In genomic region chr19:39893366-39894235, GRCh38 we compare ENCODE assay signal across 8 cellular contexts. TPM values are rescaled to one million over a fixed set of nuclear protein-coding genes. Genes with fewer than 3 reads are reported as not detected.
DNase-seq lines count a peak whose midpoint lies in the region; ATAC-seq and TF ChIP-seq lines count a peak whose summit lies in the region.
"Not testable (repeated sequence)": the region's sequence is repeated elsewhere in the genome, so short reads cannot be mapped to it uniquely, and the experiment has no call there.

No MANE protein-coding gene starts in this region.

- ATAC-seq in DND-41 (ENCODE audit: insufficient read depth, low read depth) = peak; percentile 79
- ATAC-seq in activated T-cell treated with anti-CD3 and anti-CD28 coated beads, Interleukin-2, amount 50 U/mL, for 72 hours (replicated peaks in 1 of 2) = peak; percentile 30 to 37
- peak; percentile 95 for ATAC-seq in central memory CD8-positive, alpha-beta T cell (replicated peaks; ENCODE audit: extremely low read depth, poor library complexity, severe bottlenecking)
- ATAC-seq in sciatic nerve = not testable (repeated sequence)

- intact Hi-C loops in sciatic nerve (cut with DNase I) = not testable (repeated sequence)
- intact Hi-C loops in thyroid gland (cut with DNase I) = loop anchor here (5.0 kb wide), 1 partner anchor 79 kb away; the partner anchor contains the start of gene PSMC4

- not testable (repeated sequence) for H3K4me1 Mint-ChIP-seq in T-helper 2 cell treated with Interferon-gamma antibody and Interleukin-4, amounts not matched to agents 5 μg/mL and 100 μg/mL, for 36 hours (ENCODE audit: low read depth); activated T-cell treated with anti-CD3 and anti-CD28 coated beads, Interleukin-2, amount 50 U/mL, for 72 hours (ENCODE audit: low read depth)
- H3K4me1 Mint-ChIP-seq in central memory CD8-positive, alpha-beta T cell = peaks cover 31% of the 10 kb centered on the region

- peak overlapping the region; percentile 8 for H3K4me3 Mint-ChIP-seq in T-helper 2 cell treated with Interferon-gamma antibody and Interleukin-4, amounts not matched to agents 5 μg/mL and 100 μg/mL, for 36 hours
- H3K4me3 Mint-ChIP-seq in activated T-cell treated with anti-CD3 and anti-CD28 coated beads, Interleukin-2, amount 50 U/mL, for 72 hours = peak overlapping the region; percentile 4 to 53
- peak overlapping the region; percentile 69 for H3K4me3 Mint-ChIP-seq in central memory CD8-positive, alpha-beta T cell

- not testable (repeated sequence) for H4K20me1 ChIP-seq in DND-41 (ENCODE audit: insufficient read depth, low read length)

- peak overlapping the region; percentile 50 for H3K9ac ChIP-seq in DND-41 (ENCODE audit: low read depth, low read length)

- not testable (repeated sequence) for H3K9me3 ChIP-seq in DND-41 (ENCODE audit: insufficient read depth, low read length, severe bottlenecking); thyroid gland

- H3K27me3 Mint-ChIP-seq in T-helper 2 cell treated with Interferon-gamma antibody and Interleukin-4, amounts not matched to agents 5 μg/mL and 100 μg/mL, for 36 hours (ENCODE audit: low read depth); activated T-cell treated with anti-CD3 and anti-CD28 coated beads, Interleukin-2, amount 50 U/mL, for 72 hours (ENCODE audit: low read depth); central memory CD8-positive, alpha-beta T cell: not testable (repeated sequence)

- whole genome bisulfite sequencing in thyroid gland, 2 donors = 34 to 35% methylated on average over 21 to 22 of the region's 29 CpGs

- not testable (repeated sequence) for H3K27me3 ChIP-seq in DND-41 (ENCODE audit: insufficient read depth, low read length, poor library complexity); thyroid gland

- TF ChIP-seq CTCF in DND-41 (IDR thresholded peaks at IDR 0.05; ENCODE audit: borderline replicate concordance, extremely low read depth, low read length, poor library complexity, severe bottlenecking); thyroid gland (IDR thresholded peaks at IDR 0.05): not testable (repeated sequence)

- not testable (repeated sequence) for H3K36me3 ChIP-seq in DND-41 (ENCODE audit: insufficient read depth, low read length)
- peaks cover 14 to 30% of the 10 kb centered on the region in 2 donors for H3K36me3 ChIP-seq in thyroid gland

- peak overlapping the region; percentile 68 for H3K27ac ChIP-seq in DND-41 (ENCODE audit: low read length)
- peak overlapping the region; percentile 82 to 95 (median 90) for H3K27ac ChIP-seq in thyroid gland

- H3K4me1 ChIP-seq in DND-41 (ENCODE audit: insufficient read depth, low read length) (peaks cover 10% of the 10 kb centered on the region; the same call in 1 of the 2 replicates), thyroid gland (peaks cover 22 to 26% of the 10 kb centered on the region in 2 donors)

- H3K4me3 ChIP-seq in DND-41 (ENCODE audit: low read depth in 1 of 2, low read length in 2 of 2) = peak overlapping the region in 1 of 2 experiments; percentile 48; a peak in 2 of 4 replicates
- peak overlapping the region; percentile 1 to 55 (median 10) for H3K4me3 ChIP-seq in thyroid gland (replicated peaks in 1 of 3)

- H3K4me2 ChIP-seq in DND-41 (ENCODE audit: insufficient read depth, low read length) = peak overlapping the region; percentile 53

- not testable (repeated sequence) for H3K9me3 Mint-ChIP-seq in T-helper 2 cell treated with Interferon-gamma antibody and Interleukin-4, amounts not matched to agents 5 μg/mL and 100 μg/mL, for 36 hours; activated T-cell treated with anti-CD3 and anti-CD28 coated beads, Interleukin-2, amount 50 U/mL, for 72 hours; central memory CD8-positive, alpha-beta T cell

- peak overlapping the region; percentile 76 for H2AFZ ChIP-seq in DND-41 (ENCODE audit: low read depth, low read length)

- DNase-seq in DND-41 = peak; percentile 78
- DNase-seq in NCI-H1436 (lab: John Stamatoyannopoulos, UW) = peak; percentile 15
- not testable (repeated sequence) for DNase-seq in T-helper 2 cell treated with Interferon-gamma antibody and Interleukin-4, amounts not matched to agents 5 μg/mL and 100 μg/mL, for 36 hours (ENCODE audit: low spot score)
- DNase-seq in activated T-cell treated with anti-CD3 and anti-CD28 coated beads, Interleukin-2, amount 50 U/mL, for 72 hours = peak; percentile 35
- DNase-seq in central memory CD8-positive, alpha-beta T cell (ENCODE audit: low spot score in 2 of 2) = peak in 1 of 2 donors; percentile 83
- peak; percentile 86 for DNase-seq in mesenteric fat pad (ENCODE audit: low spot score)
- peak; percentile 57 for DNase-seq in sciatic nerve (ENCODE audit: low spot score)
- DNase-seq in thyroid gland = peak; percentile 100

- H3K36me3 Mint-ChIP-seq in T-helper 2 cell treated with Interferon-gamma antibody and Interleukin-4, amounts not matched to agents 5 μg/mL and 100 μg/mL, for 36 hours (ENCODE audit: low read depth); activated T-cell treated with anti-CD3 and anti-CD28 coated beads, Interleukin-2, amount 50 U/mL, for 72 hours (ENCODE audit: insufficient read depth in 2 of 2): not testable (repeated sequence)
- peaks cover 14% of the 10 kb centered on the region for H3K36me3 Mint-ChIP-seq in central memory CD8-positive, alpha-beta T cell (ENCODE audit: insufficient read depth)

- TF ChIP-seq POLR2A in thyroid gland (IDR thresholded peaks at IDR 0.05) = peak in 1 of 2 donors; percentile 55

- H3K79me2 ChIP-seq in DND-41 (ENCODE audit: insufficient read depth, low read length) = not testable (repeated sequence)

- peak overlapping the region; percentile 19 for H3K27ac Mint-ChIP-seq in T-helper 2 cell treated with Interferon-gamma antibody and Interleukin-4, amounts not matched to agents 5 μg/mL and 100 μg/mL, for 36 hours
- not testable (repeated sequence) for H3K27ac Mint-ChIP-seq in activated T-cell treated with anti-CD3 and anti-CD28 coated beads, Interleukin-2, amount 50 U/mL, for 72 hours
- peak overlapping the region; percentile 89 for H3K27ac Mint-ChIP-seq in central memory CD8-positive, alpha-beta T cell (ENCODE audit: low read depth)

RNA-seq across cellular contexts. Expression of gene FCGBP, which starts 40.8 kb away (rescaled TPM):
- total RNA-seq in activated T-cell treated with anti-CD3 and anti-CD28 coated beads, Interleukin-2, amount 50 U/mL, for 72 hours = 10 to 100 TPM in 1 of 2 donors, 1 to 10 TPM in 1; 7.2 to 13.4 TPM
- total RNA-seq in mesenteric fat pad (108 TPM), sciatic nerve (83.1 TPM), thyroid gland (100 to 1,000 TPM; 213 to 975 (median 755) TPM)

RNA-seq across cellular contexts. Expression of gene FBL, which starts 47.4 kb away (rescaled TPM):
- 100 to 1,000 TPM; 482 to 499 TPM for total RNA-seq in activated T-cell treated with anti-CD3 and anti-CD28 coated beads, Interleukin-2, amount 50 U/mL, for 72 hours
- total RNA-seq in mesenteric fat pad = 121 TPM
- total RNA-seq in sciatic nerve = 132 TPM
- total RNA-seq in thyroid gland = 100 to 1,000 TPM in 1 of 4 donors, 10 to 100 TPM in 3; 80.9 to 118 (median 91.1) TPM

RNA-seq across cellular contexts. Expression of gene DYRK1B, which starts 59.6 kb away (rescaled TPM):
- 1 to 10 TPM; 6.1 to 7.0 TPM for total RNA-seq in activated T-cell treated with anti-CD3 and anti-CD28 coated beads, Interleukin-2, amount 50 U/mL, for 72 hours
- total RNA-seq in mesenteric fat pad = 8.8 TPM
- total RNA-seq in sciatic nerve = 18.3 TPM
- total RNA-seq in thyroid gland = 10 to 100 TPM; 15.6 to 31.2 (median 22.6) TPM

Comparison
In these comparisons a context has a peak if more than half of its experiments do, and no peak if none do; other contexts are left out.
1. H3K4me3 Mint-ChIP-seq: peak in every context shown above with its lines; median percentile 69 in central memory CD8-positive, alpha-beta T cell; 28 in activated T-cell treated with anti-CD3 and anti-CD28 coated beads, Interleukin-2, amount 50 U/mL, for 72 hours; 8 in T-helper 2 cell treated with Interferon-gamma antibody and Interleukin-4, amounts not matched to agents 5 μg/mL and 100 μg/mL, for 36 hours.